21 cellular contexts compared by ENCODE assay signal in genomic region chr18:22879279-22879678, GRCh38.
"Had no signal": no experiment of that assay in that cellular context is flagged by ENCODE, and none has a peak within 500 bp of the region (broad histone marks: within the 10 kb centered on the region; RNA-seq: fewer than 3 reads in every experiment).

No MANE protein-coding gene starts in this region.

- FAIRE-seq: frontal cortex, urothelium cell line had no signal

- ATAC-seq: left colon; left ventricle myocardium superior; lower lobe of right lung; naive thymus-derived CD8-positive, alpha-beta T cell; psoas muscle; right cardiac atrium; stimulated activated naive B cell treated with anti-CD40 and anti-IgM and Interleukin-4, amounts not matched to agents 10 μg/mL and 1 μg/mL and 100 μg/mL, for 72 hours had no signal

- DNase-seq: dorsolateral prefrontal cortex; effector CD4-positive, alpha-beta T cell; hypothalamus; immature natural killer cell; islet precursor cell; kidney glomerular epithelial cell; left colon; left ventricle myocardium superior; lower lobe of right lung; naive thymus-derived CD8-positive, alpha-beta T cell; occipital lobe; ovary; posterior cingulate gyrus; psoas muscle; right cardiac atrium; sigmoid colon; stimulated activated CD4-positive, alpha-beta T cell treated with anti-CD3 and anti-CD28 coated beads, Interleukin-4, amount 100 ng/mL, for 4 hours; stimulated activated naive B cell treated with anti-CD40 and anti-IgM and Interleukin-4, amounts not matched to agents 10 μg/mL and 1 μg/mL and 100 μg/mL, for 72 hours; upper lobe of left lung had no signal
